8 cellular contexts compared by ENCODE assay signal in the genomic region with DNA sequence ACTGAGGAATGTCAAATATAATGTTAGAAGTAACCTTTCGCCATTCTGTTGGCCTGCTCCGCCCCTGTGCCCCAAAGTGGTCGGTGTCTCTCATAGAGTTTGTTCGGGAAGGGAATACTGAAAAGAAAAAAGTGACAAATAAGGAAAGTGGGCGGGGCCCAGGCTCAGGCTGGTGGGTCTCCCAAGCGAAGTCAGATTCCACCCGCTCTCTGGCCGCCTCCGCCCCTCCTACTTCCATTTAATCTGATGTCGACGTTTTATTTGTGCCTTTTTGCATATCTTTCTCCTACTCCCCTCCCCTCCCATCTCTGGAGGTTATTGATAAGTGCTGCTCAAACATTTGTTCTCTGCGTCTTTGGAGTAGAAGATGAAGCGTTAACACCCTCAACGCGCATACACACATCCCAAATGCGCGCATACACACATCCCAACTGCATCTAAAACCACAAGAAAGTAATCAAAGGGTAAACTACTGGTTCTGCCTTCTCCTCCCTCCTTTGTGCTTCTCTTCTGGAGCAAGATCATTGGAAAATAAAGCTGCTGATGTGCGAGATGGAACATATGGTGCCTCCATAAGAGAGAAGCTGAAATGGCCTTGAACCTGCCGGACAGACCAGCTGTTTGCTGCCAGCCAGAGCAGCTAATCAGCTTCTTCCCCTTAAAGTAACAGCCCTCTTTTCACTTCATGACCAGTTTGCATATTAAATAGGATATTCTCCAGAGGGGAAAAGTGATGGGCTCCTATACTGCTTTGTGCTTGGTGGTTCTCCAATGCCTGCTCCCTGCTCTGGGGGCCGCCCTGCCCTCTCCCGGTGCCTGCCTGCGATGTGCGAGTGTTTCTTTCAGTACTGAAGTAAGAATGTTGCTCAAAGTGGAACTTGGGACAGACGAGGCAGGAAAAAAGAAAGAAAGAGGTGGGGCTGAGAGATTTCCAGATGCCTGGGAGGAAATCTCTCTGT. TPM values are rescaled to one million over a fixed set of nuclear protein-coding genes. Genes with fewer than 3 reads are reported as not detected.
DNase-seq lines count a peak whose midpoint lies in the region; ATAC-seq and TF ChIP-seq lines count a peak whose summit lies in the region.

No MANE protein-coding gene starts in this region.

- no peak for TF ChIP-seq POLR2A in body of pancreas (IDR thresholded peaks at IDR 0.05)

- H3K27ac ChIP-seq in body of pancreas, result peak overlapping the region; percentile 63 to 88 (median 74)

- H3K4me3 ChIP-seq in body of pancreas (no peak overlapping the region), skeletal muscle cell (ENCODE audit: low read depth, low read length) (peak overlapping the region; percentile 61)

- intact Hi-C loops in Calu3 (cut with micrococcal nuclease; ENCODE audit: unreplicated experiment) (loop anchor here (2.0 to 10.0 kb wide), 5 partner anchors 119 to 319 kb away; no protein-coding TSS in a partner anchor), body of pancreas (cut with DNase I) (no loop called here)

- TF ChIP-seq CTCF in Calu3 (IDR thresholded peaks at IDR 0.05; ENCODE audit: unreplicated experiment) (no peak), body of pancreas (IDR thresholded peaks at IDR 0.05) (peak in 2 of 7 experiments; percentile 6 to 11)

- peaks cover 14% of the 10 kb centered on the region for H3K27me3 Mint-ChIP-seq in Calu3 (ENCODE audit: unreplicated experiment)
- H3K27me3 Mint-ChIP-seq in immature natural killer cell (ENCODE audit: low read depth in 3 of 3), result peaks cover 5 to 13% (median 7%) of the 10 kb centered on the region in 3 donors

- peaks cover 29% of the 10 kb centered on the region for H3K4me1 Mint-ChIP-seq in Calu3 (ENCODE audit: low read depth, unreplicated experiment)
- H3K4me1 Mint-ChIP-seq in immature natural killer cell, result peaks cover 25 to 29% of the 10 kb centered on the region in 2 donors

- no peaks in the 10 kb centered on the region for H3K36me3 ChIP-seq in body of pancreas (replicated peaks in 1 of 2; ENCODE audit: insufficient read depth in 1 of 2, low read depth in 2 of 2)

- H3K9me3 Mint-ChIP-seq in Calu3 (ENCODE audit: low read depth, unreplicated experiment), result no peaks in the 10 kb centered on the region
- no peaks in the 10 kb centered on the region for H3K9me3 Mint-ChIP-seq in immature natural killer cell

- DNase-seq in Calu3, result peak; percentile 54
- DNase-seq in NCI-H1105 treated with DMSO at 0.1 percent for 48 hours (lab: John Stamatoyannopoulos, UW), result peak; percentile 59
- peak; percentile 44 to 64 (median 54) for DNase-seq in body of pancreas
- no peak for DNase-seq in immature natural killer cell
- DNase-seq in skeletal muscle cell (ENCODE audit: low read depth), result no peak
- DNase-seq in activated CD4-positive, CD25-positive, alpha-beta regulatory T cell (lab: John Stamatoyannopoulos, UW), result no peak

- no peaks in the 10 kb centered on the region for H3K9me3 ChIP-seq in body of pancreas

- peak overlapping the region; percentile 90 for H3K27ac Mint-ChIP-seq in Calu3 (ENCODE audit: unreplicated experiment)
- peak overlapping the region in 1 of 6 donors; percentile 30 for H3K27ac Mint-ChIP-seq in immature natural killer cell

- H3K27me3 ChIP-seq in body of pancreas, result no peaks in the 10 kb centered on the region

- WGBS in body of pancreas, 2 donors, result 1 to 3% methylated on average over 20 to 24 of the region's 24 CpGs

- TSS peak; percentile 25 for BruUV-seq in Calu3 (replicated peaks; lab: Mats Ljungman, UMichigan)

- H3K36me3 Mint-ChIP-seq in Calu3 (ENCODE audit: insufficient read depth, unreplicated experiment), result peaks cover 56% of the 10 kb centered on the region
- no peaks in the 10 kb centered on the region for H3K36me3 Mint-ChIP-seq in immature natural killer cell

- peaks cover 18% of the 10 kb centered on the region for H3K4me1 ChIP-seq in body of pancreas

- ATAC-seq in body of pancreas (peak; percentile 14), HG03378 (IDR thresholded peaks at IDR 0.05; ENCODE audit: unreplicated experiment) (no peak), GM19328 (IDR thresholded peaks at IDR 0.05; ENCODE audit: unreplicated experiment) (no peak)

- peak overlapping the region; percentile 84 for H3K4me3 Mint-ChIP-seq in Calu3 (ENCODE audit: low read depth, unreplicated experiment)
- peak overlapping the region; percentile 81 to 88 (median 86) for H3K4me3 Mint-ChIP-seq in immature natural killer cell

- CTCF ChIA-PET in Calu3 (lab: Charles Lee), result interaction anchor here (0.6 to 1.1 kb wide), 4 partner anchors 42 to 927 kb away, joined by 3 to 4 read pairs (median 3); no protein-coding TSS in a partner anchor

RNA-seq across cellular contexts. Expression of a gene that starts 3.1 kb away (rescaled TPM):
- total RNA-seq in Calu3 (2022) (7.1 and 8.8 TPM in 2 replicates), body of pancreas (1 to 10 TPM; 3.4 to 5.6 TPM)
- under 1 TPM in 1 of 3 donors, not detected in 2; 0.61 TPM for polyA plus RNA-seq in immature natural killer cell

Comparison
In these comparisons a context has a peak if more than half of its experiments do, and no peak if none do; other contexts are left out.
1. DNase-seq: peak in Calu3 (single experiment), NCI-H1105 treated with DMSO at 0.1 percent for 48 hours (single experiment) and body of pancreas (4 of 4); none in immature natural killer cell (0 of 3), skeletal muscle cell (single experiment) and activated CD4-positive, CD25-positive, alpha-beta regulatory T cell (0 of 4).